9 cellular contexts compared by ENCODE assay signal in genomic region chr11:65329503-65329902, GRCh38. TPM values are rescaled to one million over a fixed set of nuclear protein-coding genes. Genes with fewer than 3 reads are reported as not detected.
A peak's percentile ranks its signal among the peaks of the same experiment; 100 is the strongest.
DNase-seq lines count a peak whose midpoint lies in the region; ATAC-seq and TF ChIP-seq lines count a peak whose summit lies in the region.
"Had no signal": no experiment of that assay in that cellular context is flagged by ENCODE, and none has a peak within 500 bp of the region (broad histone marks: within the 10 kb centered on the region; RNA-seq: fewer than 3 reads in every experiment).

No MANE protein-coding gene starts in this region.

- H3K9me3 Mint-ChIP-seq in activated naive CD8-positive, alpha-beta T cell treated with anti-CD3 and anti-CD28 coated beads, Interleukin-2, amount 50 U/mL, for 24 hours, result no peaks in the 10 kb centered on the region
- no peaks in the 10 kb centered on the region for H3K9me3 Mint-ChIP-seq in osteocyte (ENCODE audit: unreplicated experiment)

- H3K9me2 ChIP-seq in DOHH2 (replicated peaks; ENCODE audit: control insufficient read depth, low read length), result no peaks in the 10 kb centered on the region

- peaks cover 4% of the 10 kb centered on the region; the same call in 1 of the 2 replicates for H3K36me3 ChIP-seq in DOHH2 (ENCODE audit: control insufficient read depth, low read length)
- no peaks in the 10 kb centered on the region for H3K36me3 ChIP-seq in upper lobe of left lung
- H3K36me3 ChIP-seq: heart right ventricle had no signal

- H3K36me3 Mint-ChIP-seq in activated naive CD8-positive, alpha-beta T cell treated with anti-CD3 and anti-CD28 coated beads, Interleukin-2, amount 50 U/mL, for 24 hours (ENCODE audit: low read depth), result peaks cover 2% of the 10 kb centered on the region
- no peaks in the 10 kb centered on the region for H3K36me3 Mint-ChIP-seq in osteocyte (ENCODE audit: unreplicated experiment)

- peaks cover 14% of the 10 kb centered on the region for H3K4me1 Mint-ChIP-seq in activated naive CD8-positive, alpha-beta T cell treated with anti-CD3 and anti-CD28 coated beads, Interleukin-2, amount 50 U/mL, for 24 hours
- peaks cover 14% of the 10 kb centered on the region for H3K4me1 Mint-ChIP-seq in osteocyte (ENCODE audit: unreplicated experiment)

- H3K27ac ChIP-seq in DOHH2 (ENCODE audit: low read depth, low read length), result peak overlapping the region; percentile 73
- H3K27ac ChIP-seq in upper lobe of left lung, result peak overlapping the region in 1 of 4 donors; percentile 52

- H4K20me1 ChIP-seq in DOHH2 (ENCODE audit: control insufficient read depth, insufficient read depth, low read depth, low read length), result peaks cover 3% of the 10 kb centered on the region; the same call in 1 of the 2 replicates

- H3F3A ChIP-seq in DOHH2 (ENCODE audit: control insufficient read depth, insufficient read depth), result peaks cover 13% of the 10 kb centered on the region

- H3K79me2 ChIP-seq in DOHH2 (ENCODE audit: control insufficient read depth, low read length), result peaks cover 9% of the 10 kb centered on the region

- WGBS in upper lobe of left lung, 2 donors, result 42 to 50% methylated on average over 3 of the region's 3 CpGs

- H3K4me3 ChIP-seq in DOHH2 (ENCODE audit: low read length), result peak overlapping the region; percentile 70
- no peak overlapping the region for H3K4me3 ChIP-seq in upper lobe of left lung

- H3K4me2 ChIP-seq in DOHH2 (ENCODE audit: low read length), result peak overlapping the region; percentile 79

- ATAC-seq in activated naive CD8-positive, alpha-beta T cell treated with anti-CD3 and anti-CD28 coated beads, Interleukin-2, amount 50 U/mL, for 24 hours, result no peak
- ATAC-seq in GM19395 (IDR thresholded peaks at IDR 0.05; ENCODE audit: unreplicated experiment), result no peak
- no peak for ATAC-seq in upper lobe of left lung (ENCODE audit: low FRiP score in 2 of 2)
- no peak for ATAC-seq in GM18505 (IDR thresholded peaks at IDR 0.05; ENCODE audit: unreplicated experiment)

- H3K27me3 ChIP-seq in DOHH2 (ENCODE audit: control insufficient read depth, low read length), result no peaks in the 10 kb centered on the region
- H3K27me3 ChIP-seq in upper lobe of left lung, result no peaks in the 10 kb centered on the region
- H3K27me3 ChIP-seq: heart right ventricle had no signal

- peak overlapping the region; percentile 30 for H3K4me3 Mint-ChIP-seq in activated naive CD8-positive, alpha-beta T cell treated with anti-CD3 and anti-CD28 coated beads, Interleukin-2, amount 50 U/mL, for 24 hours
- H3K4me3 Mint-ChIP-seq in osteocyte (ENCODE audit: unreplicated experiment), result no peak overlapping the region

- TF ChIP-seq CTCF in DOHH2 (IDR thresholded peaks at IDR 0.05; ENCODE audit: low read depth, low read length, poor library complexity, severe bottlenecking) (no peak), osteocyte (IDR thresholded peaks at IDR 0.05) (no peak), upper lobe of left lung (IDR thresholded peaks at IDR 0.05) (no peak)

- H3K4me1 ChIP-seq in DOHH2 (ENCODE audit: control insufficient read depth, low read length) (peaks cover 19% of the 10 kb centered on the region), upper lobe of left lung (peaks cover 6 to 17% (median 10%) of the 10 kb centered on the region in 4 donors)

- TF ChIP-seq POLR2A in upper lobe of left lung (IDR thresholded peaks at IDR 0.05) (no peak), GM18505 (IDR thresholded peaks at IDR 0.05; ENCODE audit: borderline replicate concordance, extremely low read depth, insufficient read depth, insufficient read length) (no peak)

- no peaks in the 10 kb centered on the region for H3K27me3 Mint-ChIP-seq in activated naive CD8-positive, alpha-beta T cell treated with anti-CD3 and anti-CD28 coated beads, Interleukin-2, amount 50 U/mL, for 24 hours
- no peaks in the 10 kb centered on the region for H3K27me3 Mint-ChIP-seq in osteocyte (ENCODE audit: unreplicated experiment)

- DNase-seq in NOMO-1 treated with DMSO at 0.1 percent for 48 hours (lab: John Stamatoyannopoulos, UW; ENCODE audit: unreplicated experiment) (peak; percentile 69), osteocyte (ENCODE audit: extremely low spot score, unreplicated experiment) (no peak), upper lobe of left lung (no peak), hepatic stellate cell (ENCODE audit: low spot score) (no peak)
- DNase-seq in activated naive CD8-positive, alpha-beta T cell treated with anti-CD3 and anti-CD28 coated beads, Interleukin-2, amount 50 U/mL, for 24 hours, result no peak

- no peaks in the 10 kb centered on the region for H3K9me3 ChIP-seq in DOHH2 (ENCODE audit: control insufficient read depth, insufficient read depth, low read length)
- no peaks in the 10 kb centered on the region for H3K9me3 ChIP-seq in upper lobe of left lung
- H3K9me3 ChIP-seq: heart right ventricle had no signal

- no peak for TF ChIP-seq EP300 in upper lobe of left lung (IDR thresholded peaks at IDR 0.05)

- H3K27ac Mint-ChIP-seq in activated naive CD8-positive, alpha-beta T cell treated with anti-CD3 and anti-CD28 coated beads, Interleukin-2, amount 50 U/mL, for 24 hours, result peak overlapping the region; percentile 44
- H3K27ac Mint-ChIP-seq in osteocyte (ENCODE audit: unreplicated experiment), result peak overlapping the region; percentile 29

RNA-seq across cellular contexts. Expression of gene DPF2, which starts 4.1 kb away (rescaled TPM):
- total RNA-seq in osteocyte (57.7 and 74.9 TPM in 2 replicates), upper lobe of left lung (10 to 100 TPM; 32.1 to 68.1 (median 54.7) TPM)

RNA-seq across cellular contexts. Expression of gene CDC42EP2, which starts 14.8 kb away (rescaled TPM):
- total RNA-seq in osteocyte (20.7 and 23.1 TPM in 2 replicates), upper lobe of left lung (10 to 100 TPM in 5 of 6 donors, 1 to 10 TPM in 1; 7.7 to 45.2 (median 14.6) TPM)

RNA-seq across cellular contexts. Expression of gene TIGD3, which starts 25.0 kb away (rescaled TPM):
- total RNA-seq in osteocyte (0.16 and 0.24 TPM in 2 replicates), upper lobe of left lung (under 1 TPM in 4 of 6 donors, not detected in 2; 0.15 to 0.51 (median 0.35) TPM)

RNA-seq across cellular contexts. Expression of gene SLC25A45, which starts 52.9 kb away (rescaled TPM):
- total RNA-seq in osteocyte (9.9 and 10.8 TPM in 2 replicates), upper lobe of left lung (10 to 100 TPM in 4 of 6 donors, 1 to 10 TPM in 2; 5.5 to 40.8 (median 19.4) TPM)

RNA-seq across cellular contexts. Expression of gene FRMD8, which starts 56.9 kb away (rescaled TPM):
- total RNA-seq in osteocyte (62.8 and 65.8 TPM in 2 replicates), upper lobe of left lung (10 to 100 TPM; 31.4 to 77.5 (median 45.8) TPM)
